In the genomic region with DNA sequence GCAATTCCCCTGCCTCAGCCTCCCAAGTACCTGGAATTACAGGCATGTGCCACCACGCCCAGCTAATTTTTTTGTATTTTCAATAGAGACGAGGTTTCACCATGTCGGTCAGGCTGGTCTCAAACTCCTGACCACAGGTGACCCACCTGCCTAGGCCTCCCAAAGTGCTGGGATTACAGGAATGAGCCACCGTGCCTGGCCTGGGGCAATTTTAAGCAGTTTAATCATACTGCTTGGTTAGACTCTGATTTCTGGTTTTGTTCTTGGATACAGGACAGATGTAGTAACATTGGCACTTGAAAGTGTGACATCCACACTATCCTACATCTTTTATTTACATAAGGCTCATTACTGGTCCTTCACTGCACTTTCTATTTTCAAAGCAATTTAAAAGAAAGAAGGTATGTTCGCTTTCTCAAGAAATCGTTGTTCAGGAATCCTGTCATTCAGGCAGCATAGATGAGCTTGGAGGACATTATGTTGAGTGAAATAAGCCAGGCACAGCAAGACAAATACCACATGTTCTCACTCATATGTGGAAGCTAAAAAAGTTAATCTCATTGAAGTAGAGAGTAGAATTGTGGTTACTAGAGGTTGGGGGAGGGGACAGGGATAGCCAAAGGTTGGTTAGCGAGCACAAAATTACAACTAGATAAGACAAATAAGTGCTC, we compare ENCODE assay signal across 24 cellular contexts. TPM values are rescaled to one million over a fixed set of nuclear protein-coding genes. Genes with fewer than 3 reads are reported as not detected.
DNase-seq lines count a peak whose midpoint lies in the region; ATAC-seq, FAIRE-seq and TF ChIP-seq lines count a peak whose summit lies in the region.
"Had no signal": no experiment of that assay in that cellular context is flagged by ENCODE, and none has a peak within 500 bp of the region (broad histone marks: within the 10 kb centered on the region; RNA-seq: fewer than 3 reads in every experiment).

No MANE protein-coding gene starts in this region.

- H4K20me1 ChIP-seq in H1 (replicated peaks in 1 of 2; ENCODE audit: control insufficient read depth in 1 of 2, insufficient read depth in 2 of 2, low read length in 2 of 2) = no peaks in the 10 kb centered on the region

- peaks cover 13% of the 10 kb centered on the region for H3K23me2 ChIP-seq in H1 (ENCODE audit: low read depth, low read length)

- H4K8ac ChIP-seq in H1 (ENCODE audit: extremely low read depth, insufficient read depth, low read length) = no peak overlapping the region

- no peak overlapping the region for H3K23ac ChIP-seq in H1 (ENCODE audit: insufficient read length)

- H2BK120ac ChIP-seq in H1 (replicated peaks; ENCODE audit: low read depth, low read length) = no peak overlapping the region

- H3K36me3 ChIP-seq in HEK293 (ENCODE audit: control insufficient read depth in 2 of 2, insufficient read depth in 1 of 2, low read length in 2 of 2) = no peaks in the 10 kb centered on the region
- H3K36me3 ChIP-seq in H1 (ENCODE audit: control insufficient read depth in 2 of 4, insufficient read depth in 4 of 4, low read length in 3 of 4) = no peaks in the 10 kb centered on the region
- H3K36me3 ChIP-seq: ascending aorta, esophagus squamous epithelium, gastroesophageal sphincter, MG63, pancreas, suprapubic skin had no signal

- H3K9ac ChIP-seq in H1 (replicated peaks in 1 of 4; ENCODE audit: extremely low read depth in 1 of 4, low read depth in 3 of 4, low read length in 3 of 4) = no peak overlapping the region

- peaks cover 0 to 29% of the 10 kb centered on the region in 2 experiments; a peak in 2 of 4 replicates for H3K79me2 ChIP-seq in H1 (ENCODE audit: control insufficient read depth in 1 of 2, insufficient read depth in 2 of 2, low read length in 2 of 2)

- no peak for TF ChIP-seq CTCF in HEK293 (tag by site-specific recombination; IDR thresholded peaks at IDR 0.05)
- no peak for TF ChIP-seq CTCF in H1 (IDR thresholded peaks at IDR 0.05; ENCODE audit: control extremely low read depth in 1 of 3, insufficient read depth in 1 of 3, low read depth in 1 of 3, low read length in 3 of 3)
- TF ChIP-seq CTCF in progenitor cell of endocrine pancreas (IDR thresholded peaks at IDR 0.05; ENCODE audit: unreplicated experiment) = no peak

- TF ChIP-seq RAD21 in H1 (IDR thresholded peaks at IDR 0.05 in 1 of 2, conservative IDR thresholded peaks at IDR 0.05 in 1 of 2; ENCODE audit: low read depth in 2 of 2, low read length in 2 of 2) = no peak

- 79% methylated on average over 7 of the region's 7 CpGs; no CpG with 5 or more reads in 1 of the 2 experiments for WGBS in H1 (ENCODE audit: extremely low coverage in 1 of 2, insufficient coverage in 1 of 2, insufficient read length in 1 of 2, insufficient replicate concordance in 2 of 2, low coverage in 1 of 2, low lambda C conversion rate in 2 of 2, missing lambda C conversion rate in 1 of 2), 2 experiments

- peak overlapping the region; percentile 25; the same call in 1 of the 2 replicates for H2BK15ac ChIP-seq in H1 (ENCODE audit: low read length)

- no peak overlapping the region for H4K5ac ChIP-seq in H1 (ENCODE audit: insufficient read length, low read depth, low read length)

- H2BK20ac ChIP-seq in H1 (ENCODE audit: low read length) = no peak overlapping the region

- FAIRE-seq in H1 (lab: Jason Lieb, UNC) = no peak

- POLR2A ChIA-PET in HEK293 (lab: Yijun Ruan, JAX) (interaction anchor here (0.6 kb wide), 1 partner anchor 237 kb away, joined by 3 read pairs; no protein-coding TSS in a partner anchor), H1 (lab: Charles Lee; ENCODE audit: partially characterized antibody) (interaction anchor here (0.7 to 0.9 kb wide), 2 partner anchors 10 to 137 kb away, joined by 3 read pairs; no protein-coding TSS in a partner anchor)

- H3K4me1 ChIP-seq in HEK293 (ENCODE audit: control insufficient read depth, insufficient read depth, low read length) (peaks cover 28% of the 10 kb centered on the region), H1 (replicated peaks in 1 of 4; ENCODE audit: control insufficient read depth in 3 of 4, insufficient read depth in 4 of 4, low read length in 3 of 4) (peaks cover 2 to 24% (median 12%) of the 10 kb centered on the region in 4 experiments; a peak in 4 of 7 replicates)

- no peak overlapping the region for H3K14ac ChIP-seq in H1 (ENCODE audit: insufficient read length)

- H2AK5ac ChIP-seq in H1 (ENCODE audit: low read depth, low read length) = no peak overlapping the region; the same call in none of the 2 replicates

- no peak overlapping the region for H2AFZ ChIP-seq in H1 (ENCODE audit: low read length)

- peak overlapping the region; percentile 56 for H3K27ac Mint-ChIP-seq in progenitor cell of endocrine pancreas
- H3K27ac Mint-ChIP-seq in natural killer cell treated with Interleukin-12 subunit alpha and Interleukin-12 subunit beta and Interleukin-15 and Interleukin-18, amount 100 ng/mL, for 72 hours = no peak overlapping the region
- H3K27ac Mint-ChIP-seq: activated CD8-positive, alpha-beta memory T cell treated with anti-CD3 and anti-CD28 coated beads, Interleukin-2, amount 10 ng/mL, durations not matched to agents 7 days and 5 days; activated naive CD4-positive, alpha-beta T cell treated with anti-CD3 and anti-CD28 coated beads, Interleukin-2, amount 50 U/mL, for 24 hours; effector memory CD8-positive, alpha-beta T cell; memory B cell; T-helper 17 cell had no signal

- H3K4me1 Mint-ChIP-seq in progenitor cell of endocrine pancreas (ENCODE audit: low read depth) = peaks cover 31% of the 10 kb centered on the region
- peaks cover 7 to 9% of the 10 kb centered on the region in 2 donors for H3K4me1 Mint-ChIP-seq in natural killer cell treated with Interleukin-12 subunit alpha and Interleukin-12 subunit beta and Interleukin-15 and Interleukin-18, amount 100 ng/mL, for 72 hours (ENCODE audit: low read depth in 2 of 2)
- H3K4me1 Mint-ChIP-seq: activated CD8-positive, alpha-beta memory T cell treated with anti-CD3 and anti-CD28 coated beads, Interleukin-2, amount 10 ng/mL, durations not matched to agents 7 days and 5 days had no signal

- no peak for TF ChIP-seq EP300 in H1 (IDR thresholded peaks at IDR 0.05; ENCODE audit: borderline replicate concordance in 1 of 2, low read depth in 2 of 2, low read length in 2 of 2)

- DNase-seq in NCI-H82 (lab: John Stamatoyannopoulos, UW) = peak; percentile 62
- DNase-seq in H1 (ENCODE audit: low read depth in 1 of 2, low spot score in 2 of 2) = no peak
- DNase-seq in progenitor cell of endocrine pancreas (ENCODE audit: low spot score, unreplicated experiment) = no peak
- no peak for DNase-seq in NCI-H1092 (lab: John Stamatoyannopoulos, UW)
- no peak for DNase-seq in natural killer cell treated with Interleukin-12 subunit alpha and Interleukin-12 subunit beta and Interleukin-15 and Interleukin-18, amount 100 ng/mL, for 72 hours (ENCODE audit: low spot score)
- DNase-seq in cerebellar nuclear complex (lab: John Stamatoyannopoulos, UW) = no peak
- DNase-seq: activated CD4-positive, alpha-beta T cell treated with anti-CD3 and anti-CD28 coated beads for 48 hours; activated CD8-positive, alpha-beta memory T cell treated with anti-CD3 and anti-CD28 coated beads, Interleukin-2, amount 10 ng/mL, durations not matched to agents 7 days and 5 days; AML-193; effector memory CD8-positive, alpha-beta T cell; esophagus squamous epithelium; kidney glomerular epithelial cell; MG63; NCI-H1436; pancreas; PC-3; T-helper 17 cell had no signal

- H3K4me3 Mint-ChIP-seq in progenitor cell of endocrine pancreas (ENCODE audit: low read depth) = peak overlapping the region; percentile 9
- no peak overlapping the region for H3K4me3 Mint-ChIP-seq in natural killer cell treated with Interleukin-12 subunit alpha and Interleukin-12 subunit beta and Interleukin-15 and Interleukin-18, amount 100 ng/mL, for 72 hours
- H3K4me3 Mint-ChIP-seq: activated CD8-positive, alpha-beta memory T cell treated with anti-CD3 and anti-CD28 coated beads, Interleukin-2, amount 10 ng/mL, durations not matched to agents 7 days and 5 days; activated naive CD4-positive, alpha-beta T cell treated with anti-CD3 and anti-CD28 coated beads, Interleukin-2, amount 50 U/mL, for 24 hours; effector memory CD8-positive, alpha-beta T cell; memory B cell; T-helper 17 cell had no signal

- H3K27me3 ChIP-seq in H1 (replicated peaks in 1 of 4; ENCODE audit: control insufficient read depth in 3 of 4, extremely low read depth in 1 of 4, insufficient read depth in 3 of 4, low read length in 3 of 4) = peaks cover 0 to 2% (median 0%) of the 10 kb centered on the region in 4 experiments; a peak in 1 of 7 replicates
- H3K27me3 ChIP-seq: ascending aorta, gastroesophageal sphincter, MG63, pancreas, suprapubic skin had no signal

- no peak overlapping the region; a peak in 1 of 4 replicates for H3K4me2 ChIP-seq in H1 (ENCODE audit: insufficient read depth in 1 of 2, low read depth in 2 of 2, low read length in 2 of 2)

- H3K56ac ChIP-seq in H1 (replicated peaks; ENCODE audit: insufficient read length, low read depth, low read length) = no peak overlapping the region

- no peaks in the 10 kb centered on the region for H3K27me3 Mint-ChIP-seq in progenitor cell of endocrine pancreas
- peaks cover 40 to 50% of the 10 kb centered on the region in 2 donors for H3K27me3 Mint-ChIP-seq in natural killer cell treated with Interleukin-12 subunit alpha and Interleukin-12 subunit beta and Interleukin-15 and Interleukin-18, amount 100 ng/mL, for 72 hours

- H2BK5ac ChIP-seq in H1 (ENCODE audit: low read depth, low read length) = peak overlapping the region; percentile 55

- ATAC-seq in natural killer cell treated with Interleukin-12 subunit alpha and Interleukin-12 subunit beta and Interleukin-15 and Interleukin-18, amount 100 ng/mL, for 72 hours = no peak
- ATAC-seq: activated CD8-positive, alpha-beta memory T cell treated with anti-CD3 and anti-CD28 coated beads, Interleukin-2, amount 10 ng/mL, durations not matched to agents 7 days and 5 days; effector memory CD8-positive, alpha-beta T cell; gastroesophageal sphincter; HCT116; pancreas; PC-3; T-helper 17 cell had no signal

- no peak overlapping the region for H3K27ac ChIP-seq in HEK293 (ENCODE audit: extremely low read depth, low read depth, low read length)
- H3K27ac ChIP-seq in H1 (ENCODE audit: low read depth, low read length) = no peak overlapping the region
- H3K27ac ChIP-seq: ascending aorta, esophagus squamous epithelium, gastroesophageal sphincter, pancreas, suprapubic skin had no signal

- H3K4ac ChIP-seq in H1 (replicated peaks; ENCODE audit: insufficient read length, low read depth, low read length) = no peak overlapping the region

- CTCF ChIA-PET in HEK293 (lab: Yijun Ruan, JAX) (interaction anchor here (1.1 to 1.3 kb wide), 2 partner anchors 81 to 436 kb away, joined by 3 to 4 read pairs; no protein-coding TSS in a partner anchor), H1 (lab: Charles Lee; ENCODE audit: partially characterized antibody) (interaction anchor here (1.1 to 1.4 kb wide), 3 partner anchors 9 to 727 kb away, joined by 3 to 4 read pairs (median 3); no protein-coding TSS in a partner anchor)

- no peaks in the 10 kb centered on the region for H3K9me3 Mint-ChIP-seq in progenitor cell of endocrine pancreas (ENCODE audit: low read depth)
- H3K9me3 Mint-ChIP-seq in natural killer cell treated with Interleukin-12 subunit alpha and Interleukin-12 subunit beta and Interleukin-15 and Interleukin-18, amount 100 ng/mL, for 72 hours = no peaks in the 10 kb centered on the region
- H3K9me3 Mint-ChIP-seq: activated naive CD4-positive, alpha-beta T cell treated with anti-CD3 and anti-CD28 coated beads, Interleukin-2, amount 50 U/mL, for 24 hours; effector memory CD8-positive, alpha-beta T cell; memory B cell had no signal

- no peak overlapping the region for H4K91ac ChIP-seq in H1 (replicated peaks; ENCODE audit: insufficient read length, low read length)

- H2BK12ac ChIP-seq in H1 (ENCODE audit: low read depth, low read length) = no peak overlapping the region

- H3K4me3 ChIP-seq in HEK293 (ENCODE audit: low read depth, low read length) (no peak overlapping the region), H1 (ENCODE audit: extremely low read depth in 1 of 4, insufficient read depth in 2 of 4, low read depth in 3 of 4, low read length in 4 of 4) (no peak overlapping the region)
- H3K4me3 ChIP-seq: esophagus squamous epithelium, gastroesophageal sphincter, MG63, pancreas, suprapubic skin had no signal

- TF ChIP-seq POLR2A in H1 (IDR thresholded peaks at IDR 0.05; ENCODE audit: control extremely low read depth in 1 of 2, low read depth in 2 of 2, low read length in 2 of 2) = no peak

- no peak overlapping the region for H3K18ac ChIP-seq in H1 (ENCODE audit: extremely low read depth, low read length)

- peaks cover 3% of the 10 kb centered on the region; the same call in 1 of the 2 replicates for H3K79me1 ChIP-seq in H1 (ENCODE audit: low read depth, low read length)

- H3K9me3 ChIP-seq in HEK293 (ENCODE audit: control insufficient read depth, insufficient read depth, low read depth, low read length) (no peaks in the 10 kb centered on the region), H1 (ENCODE audit: insufficient read depth in 2 of 2, low read depth in 1 of 2, low read length in 1 of 2) (no peaks in the 10 kb centered on the region)
- H3K9me3 ChIP-seq: ascending aorta, esophagus squamous epithelium, gastroesophageal sphincter, MG63, pancreas, suprapubic skin had no signal

- H3K36me3 Mint-ChIP-seq in progenitor cell of endocrine pancreas (ENCODE audit: insufficient read depth) = no peaks in the 10 kb centered on the region
- H3K36me3 Mint-ChIP-seq in natural killer cell treated with Interleukin-12 subunit alpha and Interleukin-12 subunit beta and Interleukin-15 and Interleukin-18, amount 100 ng/mL, for 72 hours = peaks cover 8% of the 10 kb centered on the region
- H3K36me3 Mint-ChIP-seq: activated naive CD4-positive, alpha-beta T cell treated with anti-CD3 and anti-CD28 coated beads, Interleukin-2, amount 50 U/mL, for 24 hours; memory B cell had no signal

RNA-seq across cellular contexts. Expression of gene NUAK1, which starts 4.0 kb away (rescaled TPM):
- 18.2 and 18.9 TPM in 2 replicates for total RNA-seq in H1 (2021; fragmentation: NEBNext Ultra II Directional; extraction: Animal tissue kit (Norgen Biotek cat#: 25700))
- 6.7 and 7.7 TPM in 2 replicates for polyA plus RNA-seq in H1 (2011; rRNA removed)
- polyA plus RNA-seq in H1 (2011; cell fraction: cytosol; rRNA removed) = 7.7 TPM
- 13.5 TPM for polyA plus RNA-seq in H1 (2011; cell fraction: nucleus; rRNA removed)
- polyA plus RNA-seq in H1 (2012, experiment 1 of 2) = 6.6 to 13.0 TPM (median 9.9 TPM) in 4 replicates
- polyA plus RNA-seq in H1 (2012, experiment 2 of 2) = 4.0 TPM
- polyA plus RNA-seq in H1 (2013, experiment 1 of 2) = 6.9 TPM
- polyA plus RNA-seq in H1 (2013, experiment 2 of 2) = 6.9 TPM
- polyA minus RNA-seq in H1 (2011; rRNA and poly(A)+ RNA removed) = 21.4 and 22.7 TPM in 2 replicates
- polyA minus RNA-seq in H1 (2011; cell fraction: cytosol; rRNA and poly(A)+ RNA removed) = 12.1 TPM
- polyA minus RNA-seq in H1 (2011; cell fraction: nucleus; rRNA and poly(A)+ RNA removed) = 14.6 TPM
- total RNA-seq in progenitor cell of endocrine pancreas = 7.6 and 9.7 TPM in 2 replicates
- 1 to 10 TPM in 1 of 2 donors, under 1 TPM in 1; 0.05 to 1.6 TPM for total RNA-seq in natural killer cell treated with Interleukin-12 subunit alpha and Interleukin-12 subunit beta and Interleukin-15 and Interleukin-18, amount 100 ng/mL, for 72 hours
- total RNA-seq: activated CD8-positive, alpha-beta memory T cell treated with anti-CD3 and anti-CD28 coated beads, Interleukin-2, amount 10 ng/mL, durations not matched to agents 7 days and 5 days had no signal
